ENCODE assay signal across 23 cellular contexts in genomic region chr14:35279369-35279768, GRCh38.
"Had no signal": no experiment of that assay in that cellular context is flagged by ENCODE, and none has a peak within 500 bp of the region (broad histone marks: within the 10 kb centered on the region; RNA-seq: fewer than 3 reads in every experiment).

No MANE protein-coding gene starts in this region.

- H3K4me1 ChIP-seq: SJCRH30 had no signal

- H3K9me3 ChIP-seq: SJCRH30 had no signal

- ATAC-seq: K562, Panc1, PC-3, SK-N-SH treated with all-trans-retinoic acid at 6 μM for 48 hours had no signal

- DNase-seq: Kasumi-1, MM.1S, NCI-H1092 treated with DMSO at 0.1 percent for 48 hours, NCI-H1436, NCI-H187, NCI-H2029, NCI-H2081 treated with DMSO at 0.1 percent for 48 hours, NCI-H2171, NCI-H226, NCI-H446, NCI-H510A, NCI-H524 treated with DMSO at 0.1 percent for 48 hours, NCI-H69, NCI-H774, PC-3, SHP77 treated with DMSO at 0.1 percent for 48 hours, SJCRH30 had no signal

- H3K27me3 ChIP-seq: SJCRH30 had no signal

- H3K27me3 Mint-ChIP-seq: IgD-negative memory B cell had no signal

- H3K9me3 Mint-ChIP-seq: IgD-negative memory B cell had no signal

- H3K4me3 Mint-ChIP-seq: IgD-negative memory B cell had no signal

- H3K4me3 ChIP-seq: K562, SJCRH30 had no signal

- H3K27ac ChIP-seq: KMS-11, RWPE1, SJCRH30 had no signal

- H3K27ac Mint-ChIP-seq: IgD-negative memory B cell had no signal
